In the genomic region with DNA sequence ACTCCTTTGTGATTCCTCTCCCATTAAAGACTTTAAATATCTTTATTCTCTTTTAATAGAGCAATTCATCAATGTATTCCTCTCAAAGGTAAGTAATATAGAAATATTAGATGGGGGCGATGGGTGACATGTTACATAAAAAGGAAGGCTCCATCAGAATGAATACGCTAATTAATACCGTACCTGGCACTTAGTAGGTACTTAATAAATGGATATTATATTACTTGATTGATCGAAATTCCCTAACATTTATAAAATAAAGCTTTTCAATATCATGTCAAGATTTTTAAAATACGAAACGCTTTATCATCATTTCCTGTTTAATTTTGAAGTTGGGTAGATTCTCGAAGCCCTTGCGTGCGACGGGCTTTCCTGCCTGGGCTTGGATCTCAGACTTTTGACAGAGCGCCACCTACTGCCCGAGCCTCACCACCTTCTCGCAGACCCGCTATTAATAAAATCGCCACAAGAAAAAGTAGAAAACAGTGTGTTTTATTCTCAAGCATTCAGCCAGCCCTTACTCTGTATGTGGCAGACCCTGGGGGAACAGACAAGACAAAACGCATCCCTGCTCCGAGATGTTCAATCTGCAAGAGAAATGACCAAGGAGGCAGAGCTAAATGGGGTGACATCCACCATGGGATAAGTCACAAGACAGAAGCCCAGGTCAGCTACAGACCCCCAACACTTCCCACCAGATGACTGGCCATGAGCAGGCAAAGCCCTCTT, we compare ENCODE assay signal across 8 cellular contexts.
A peak's percentile ranks its signal among the peaks of the same experiment; 100 is the strongest.
DNase-seq lines count a peak whose midpoint lies in the region; ATAC-seq, FAIRE-seq and TF ChIP-seq lines count a peak whose summit lies in the region.

No MANE protein-coding gene starts in this region.

- no peak for TF ChIP-seq RAD21 in HepG2 (CRISPR knock-in tag; IDR thresholded peaks at IDR 0.05)

- 12% methylated on average over 17 of the region's 17 CpGs for WGBS in HepG2 (ENCODE audit: low lambda C conversion rate)

- H2AFZ ChIP-seq in HepG2 (ENCODE audit: low read length) = no peak overlapping the region

- H3K9me3 ChIP-seq in HepG2 (ENCODE audit: low read length) = no peaks in the 10 kb centered on the region

- DNase-seq in activated gamma-delta T cell treated with Interleukin-2 at 50 U/mL for 16 hours = peak; percentile 73
- no peak for DNase-seq in activated gamma-delta T cell (lab: John Stamatoyannopoulos, UW)
- peak; percentile 71 for DNase-seq in NCI-H2029 treated with DMSO at 0.1 percent for 48 hours (lab: John Stamatoyannopoulos, UW)
- peak; percentile 40 for DNase-seq in activated CD4-positive, alpha-beta T cell treated with anti-CD3 and anti-CD28 coated beads for 1 hour
- DNase-seq in cerebellar cortex (ENCODE audit: low spot score) = peak; percentile 79
- peak; percentile 21 for DNase-seq in HepG2 (ENCODE audit: low spot score)
- peak; percentile 10 to 73 (median 28) for DNase-seq in stimulated activated CD4-positive, alpha-beta T cell treated with anti-CD3 and anti-CD28 coated beads, TNF-alpha, amount 100 ng/mL, for 1 hour (ENCODE audit: low read depth in 3 of 3, low spot score in 1 of 3)

- H3K27ac ChIP-seq in HepG2 (ENCODE audit: extremely low read length, insufficient read depth, low read length) = no peak overlapping the region

- POLR2A ChIA-PET in HepG2 (lab: Yijun Ruan, JAX) = no interaction called here

- no TSS peak for BruUV-seq in HepG2 (replicated peaks; lab: Mats Ljungman, UMichigan)

- intact Hi-C loops in HepG2 (cut with micrococcal nuclease; ENCODE audit: unreplicated experiment) = loop anchor here (5.0 kb wide), 1 partner anchor 317 kb away; no protein-coding TSS in a partner anchor

- H3K27me3 ChIP-seq in HepG2 (ENCODE audit: control insufficient read depth in 1 of 2, insufficient read depth in 2 of 2, low read length in 2 of 2) = peaks cover 0 to 31% of the 10 kb centered on the region in 2 experiments; a peak in 3 of 5 replicates

- CTCF ChIA-PET in HepG2 (lab: Yijun Ruan, JAX; ENCODE audit: low intra/inter-chr PET ratio, low total read pairs) = interaction anchor here (1.4 to 1.5 kb wide), 3 partner anchors 8 to 446 kb away, joined by 3 to 4 read pairs (median 4); no protein-coding TSS in a partner anchor

- H3K79me2 ChIP-seq in HepG2 (ENCODE audit: insufficient read depth, low read length) = no peaks in the 10 kb centered on the region

- peak; percentile 76 for TF ChIP-seq CTCF in HepG2 (CRISPR knock-in tag; IDR thresholded peaks at IDR 0.05)

- H3K36me3 ChIP-seq in HepG2 (replicated peaks in 1 of 2; ENCODE audit: control insufficient read depth in 1 of 2, insufficient read depth in 2 of 2, low read length in 2 of 2) = no peaks in the 10 kb centered on the region

- no peak overlapping the region for H3K9ac ChIP-seq in HepG2 (ENCODE audit: insufficient read depth, low read depth, low read length)

- no peaks in the 10 kb centered on the region for H3K4me1 ChIP-seq in HepG2 (ENCODE audit: insufficient read depth, low read length)

- no peak overlapping the region for H3K4me2 ChIP-seq in HepG2 (ENCODE audit: low read depth, low read length)

- TF ChIP-seq EP300 in HepG2 (IDR thresholded peaks at IDR 0.05; ENCODE audit: low read depth in 2 of 2, low read length in 2 of 2) (no peak), HepG2 (CRISPR knock-in tag; IDR thresholded peaks at IDR 0.05; ENCODE audit: borderline replicate concordance) (no peak)

- no peak for TF ChIP-seq POLR2A in HepG2 (IDR thresholded peaks at IDR 0.05; ENCODE audit: insufficient read depth in 1 of 2, low read depth in 2 of 2, low read length in 2 of 2)

- no peaks in the 10 kb centered on the region for H4K20me1 ChIP-seq in HepG2 (ENCODE audit: insufficient read depth, low read length)

- peak; percentile 32 for FAIRE-seq in HepG2 (lab: Jason Lieb, UNC)

- peak; percentile 84 for ATAC-seq in HepG2
- ATAC-seq in HG03025 (IDR thresholded peaks at IDR 0.05; ENCODE audit: low FRiP score, unreplicated experiment) = no peak

- H3K4me3 ChIP-seq in HepG2 (replicated peaks in 1 of 3; ENCODE audit: insufficient read depth in 1 of 3, low read depth in 2 of 3, low read length in 3 of 3) = no peak overlapping the region

- in situ Hi-C loops in HepG2 (cut with HindIII; ENCODE audit: extremely low pct_ligation_motif_present, low pct_unique_long_range_greater_than_20kb) = no loop called here

TF ChIP-seq in HepG2, 621 proteins besides CTCF, POLR2A, EP300 and RAD21:
- TF ChIP-seq ZEB1 (IDR thresholded peaks at IDR 0.05; ENCODE audit: insufficient replicate concordance, low read depth) (no peak), TAF15 (IDR thresholded peaks at IDR 0.05; ENCODE audit: low read depth, low read length, poor library complexity, severe bottlenecking) (no peak), STAG1 (CRISPR knock-in tag; IDR thresholded peaks at IDR 0.05) (peak; percentile 74), SMC3 (IDR thresholded peaks at IDR 0.05; ENCODE audit: low read length) (peak; percentile 62)
